26 cellular contexts compared by ENCODE assay signal in the genomic region with DNA sequence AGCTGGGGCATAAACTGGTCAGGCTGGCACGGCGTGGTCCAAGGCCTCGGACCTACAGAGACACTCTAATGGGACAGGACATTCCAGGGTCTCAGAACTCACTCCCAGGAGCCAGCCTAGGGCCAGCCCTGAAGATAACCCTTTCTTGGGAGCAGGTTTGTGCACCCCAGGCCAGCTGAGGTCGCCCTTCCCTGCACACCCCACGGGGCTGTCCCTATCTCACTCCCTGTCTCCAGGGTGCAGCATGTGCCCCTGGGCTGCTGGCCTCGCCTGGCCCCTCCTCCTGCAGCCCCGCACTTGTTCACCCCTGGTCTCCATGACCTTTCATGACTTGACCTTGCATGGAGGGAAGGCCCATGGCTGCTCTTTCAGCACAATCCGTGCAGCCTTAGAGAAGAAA.
A peak's percentile ranks its signal among the peaks of the same experiment; 100 is the strongest.
DNase-seq lines count a peak whose midpoint lies in the region; ATAC-seq and TF ChIP-seq lines count a peak whose summit lies in the region.
"Had no signal": no experiment of that assay in that cellular context is flagged by ENCODE, and none has a peak within 500 bp of the region (broad histone marks: within the 10 kb centered on the region; RNA-seq: fewer than 3 reads in every experiment).

No MANE protein-coding gene starts in this region.

- WGBS in right cardiac atrium, result 79% methylated on average over 8 of the region's 8 CpGs
- WGBS in heart left ventricle, 4 donors, result 70 to 78% (median 72%) methylated on average over 6 to 8 of the region's 8 CpGs
- WGBS in neuronal stem cell (ENCODE audit: extremely low coverage in 2 of 2, insufficient read length in 2 of 2, insufficient replicate concordance in 1 of 2), 2 donors, result no CpG with 5 or more reads among the region's 8 CpGs

- peaks cover 14% of the 10 kb centered on the region for H3K9me3 Mint-ChIP-seq in glutamatergic neuron (ENCODE audit: unreplicated experiment)
- H3K9me3 Mint-ChIP-seq: CD14-positive monocyte; CD8-positive, alpha-beta memory T cell had no signal

- no peak overlapping the region for H3K9ac ChIP-seq in neuronal stem cell (ENCODE audit: low read depth, low read length, poor library complexity)
- H3K9ac ChIP-seq: BLaER1 had no signal

- H4K8ac ChIP-seq in neuronal stem cell (ENCODE audit: low read depth, low read length), result no peak overlapping the region

- H3K36me3 ChIP-seq in heart left ventricle, result no peaks in the 10 kb centered on the region
- H3K36me3 ChIP-seq in OCI-LY7 (ENCODE audit: insufficient read depth, low read length), result no peaks in the 10 kb centered on the region
- H3K36me3 ChIP-seq in neuronal stem cell (replicated peaks in 1 of 2; ENCODE audit: control insufficient read depth in 2 of 2, insufficient read depth in 2 of 2, low read length in 2 of 2), result no peaks in the 10 kb centered on the region
- H3K36me3 ChIP-seq: BE2C, BLaER1 had no signal

- no peaks in the 10 kb centered on the region for H3K4me1 ChIP-seq in right cardiac atrium (ENCODE audit: control insufficient read depth, insufficient read depth, low read length)
- no peaks in the 10 kb centered on the region for H3K4me1 ChIP-seq in heart left ventricle
- H3K4me1 ChIP-seq in OCI-LY7 (ENCODE audit: insufficient read depth, low read length, poor library complexity, severe bottlenecking), result no peaks in the 10 kb centered on the region
- H3K4me1 ChIP-seq in neuronal stem cell (ENCODE audit: control insufficient read depth in 2 of 2, insufficient read depth in 1 of 2, low read depth in 1 of 2, low read length in 2 of 2), result no peaks in the 10 kb centered on the region
- H3K4me1 ChIP-seq: BE2C, BLaER1 had no signal

- H4K20me1 ChIP-seq in OCI-LY7 (ENCODE audit: insufficient read depth, low read length), result no peaks in the 10 kb centered on the region
- H4K20me1 ChIP-seq: BLaER1 had no signal

- H3K27ac Mint-ChIP-seq in glutamatergic neuron (ENCODE audit: unreplicated experiment), result no peak overlapping the region
- H3K27ac Mint-ChIP-seq: CD4-positive, alpha-beta memory T cell; CD4-positive, CD25-positive, alpha-beta regulatory T cell; CD8-positive, alpha-beta memory T cell had no signal

- no peaks in the 10 kb centered on the region for H3K27me3 Mint-ChIP-seq in glutamatergic neuron (ENCODE audit: unreplicated experiment)
- H3K27me3 Mint-ChIP-seq: CD4-positive, CD25-positive, alpha-beta regulatory T cell had no signal

- H3K27me3 ChIP-seq in right cardiac atrium (ENCODE audit: control insufficient read depth, insufficient read depth) (no peaks in the 10 kb centered on the region), heart left ventricle (peaks cover 0 to 38% (median 10%) of the 10 kb centered on the region in 9 donors), neuronal stem cell (ENCODE audit: control insufficient read depth in 3 of 3, insufficient read depth in 3 of 3, low read depth in 1 of 3, low read length in 3 of 3) (no peaks in the 10 kb centered on the region)
- H3K27me3 ChIP-seq: BE2C, BLaER1 had no signal

- H2BK12ac ChIP-seq in neuronal stem cell (ENCODE audit: low read length), result no peak overlapping the region

- peak in 2 of 3 donors; percentile 19 to 26 for DNase-seq in right cardiac atrium
- no peak for DNase-seq in heart left ventricle
- no peak for DNase-seq in OCI-LY7 (ENCODE audit: low spot score)
- peak; percentile 5 for DNase-seq in glutamatergic neuron
- no peak for DNase-seq in neuronal stem cell (ENCODE audit: low spot score)
- DNase-seq in NCI-H82 treated with DMSO at 0.1 percent for 48 hours (lab: John Stamatoyannopoulos, UW; ENCODE audit: unreplicated experiment), result no peak
- no peak for DNase-seq in mucosa of gallbladder (ENCODE audit: low spot score)
- DNase-seq: 8988T; ACHN; BE2C; C1 segment of cervical spinal cord; CD4-positive, alpha-beta memory T cell; CD4-positive, CD25-positive, alpha-beta regulatory T cell; CD8-positive, alpha-beta memory T cell; COR-L47; DMS 273 treated with DMSO at 0.1 percent for 48 hours; DMS153; DMS53; DMS79; DND-41; EL; GDM1 had no signal

- ATAC-seq in right cardiac atrium (no peak), heart left ventricle (no peak), HG03354 (IDR thresholded peaks at IDR 0.05; ENCODE audit: poor library complexity, severe bottlenecking, unreplicated experiment) (no peak)
- ATAC-seq: GM12878 had no signal

- peaks cover 2% of the 10 kb centered on the region for H3K79me1 ChIP-seq in neuronal stem cell (ENCODE audit: low read depth, low read length)

- no peak overlapping the region for H2BK5ac ChIP-seq in neuronal stem cell (ENCODE audit: low read length)

- H3K9me2 ChIP-seq in OCI-LY7 (ENCODE audit: insufficient read depth, low read length), result no peaks in the 10 kb centered on the region

- POLR2A ChIA-PET in OCI-LY7 (lab: Charles Lee), result no interaction called here

- no peak overlapping the region for H3K4ac ChIP-seq in neuronal stem cell (ENCODE audit: low read length)

- TF ChIP-seq POLR2A in heart left ventricle (IDR thresholded peaks at IDR 0.05), result no peak

- no peak overlapping the region for H3K23ac ChIP-seq in neuronal stem cell (ENCODE audit: low read depth, low read length, poor library complexity)

- H3K79me2 ChIP-seq in OCI-LY7 (ENCODE audit: insufficient read depth, low read depth, low read length), result no peaks in the 10 kb centered on the region

- H3K18ac ChIP-seq in neuronal stem cell (ENCODE audit: low read length), result no peak overlapping the region

- no peak overlapping the region for H3K27ac ChIP-seq in right cardiac atrium (ENCODE audit: low read length)
- no peak overlapping the region for H3K27ac ChIP-seq in heart left ventricle
- H3K27ac ChIP-seq in OCI-LY7 (ENCODE audit: low read depth, low read length, poor library complexity, severe bottlenecking), result no peak overlapping the region
- H3K27ac ChIP-seq in neuronal stem cell (replicated peaks; ENCODE audit: low read length), result no peak overlapping the region
- H3K27ac ChIP-seq: BLaER1 had no signal

- no peak overlapping the region for H3K4me2 ChIP-seq in OCI-LY7 (ENCODE audit: low read length)
- no peak overlapping the region for H3K4me2 ChIP-seq in neuronal stem cell (ENCODE audit: insufficient read depth, low read length, poor library complexity, severe bottlenecking)
- H3K4me2 ChIP-seq: BLaER1 had no signal

- intact Hi-C loops in right cardiac atrium (cut with DNase I), result no loop called here
- intact Hi-C loops in heart left ventricle (cut with DNase I), result no loop called here
- intact Hi-C loops in OCI-LY7 (cut with micrococcal nuclease; ENCODE audit: unreplicated experiment), result no loop called here

- H4K91ac ChIP-seq in neuronal stem cell (ENCODE audit: low read depth, low read length, poor library complexity), result no peak overlapping the region

- no peak overlapping the region for H2BK15ac ChIP-seq in neuronal stem cell (ENCODE audit: low read length)

- H2AFZ ChIP-seq in OCI-LY7 (ENCODE audit: low read length) (no peak overlapping the region), neuronal stem cell (ENCODE audit: low read length) (no peak overlapping the region)

- H2AK5ac ChIP-seq in neuronal stem cell (ENCODE audit: low read depth, low read length), result no peak overlapping the region

- peaks cover 6% of the 10 kb centered on the region for H3K36me3 Mint-ChIP-seq in glutamatergic neuron (ENCODE audit: unreplicated experiment)
- H3K36me3 Mint-ChIP-seq: CD14-positive monocyte; CD4-positive, alpha-beta memory T cell; CD4-positive, CD25-positive, alpha-beta regulatory T cell; CD8-positive, alpha-beta memory T cell had no signal

- CTCF ChIA-PET in OCI-LY7 (lab: Charles Lee; ENCODE audit: unreplicated experiment), result no interaction called here

- H3K9me3 ChIP-seq in right cardiac atrium (ENCODE audit: control insufficient read depth, low read length) (no peaks in the 10 kb centered on the region), heart left ventricle (no peaks in the 10 kb centered on the region), OCI-LY7 (ENCODE audit: low read length) (no peaks in the 10 kb centered on the region), neuronal stem cell (replicated peaks in 1 of 2; ENCODE audit: control insufficient read depth in 2 of 2, insufficient read depth in 1 of 2, low read depth in 1 of 2, low read length in 2 of 2) (no peaks in the 10 kb centered on the region)
- H3K9me3 ChIP-seq: BLaER1 had no signal

- no peak overlapping the region for H3K4me3 Mint-ChIP-seq in glutamatergic neuron (ENCODE audit: unreplicated experiment)
- H3K4me3 Mint-ChIP-seq: CD14-positive monocyte; CD4-positive, alpha-beta memory T cell; CD4-positive, CD25-positive, alpha-beta regulatory T cell; CD8-positive, alpha-beta memory T cell had no signal

- peak overlapping the region; percentile 12 for H3K14ac ChIP-seq in neuronal stem cell (ENCODE audit: low read length)

- no peak overlapping the region for H2BK120ac ChIP-seq in neuronal stem cell (ENCODE audit: low read depth, low read length)

- no peak for TF ChIP-seq CTCF in heart left ventricle (IDR thresholded peaks at IDR 0.05)
- TF ChIP-seq CTCF in OCI-LY7 (conservative IDR thresholded peaks at IDR 0.05; ENCODE audit: low read length), result peak; percentile 25; the same call in 1 of the 2 replicates
- no peak for TF ChIP-seq CTCF in glutamatergic neuron (IDR thresholded peaks at IDR 0.05; ENCODE audit: partially characterized antibody, unreplicated experiment)

- H3K4me1 Mint-ChIP-seq in glutamatergic neuron (ENCODE audit: low read depth, unreplicated experiment), result no peaks in the 10 kb centered on the region
- H3K4me1 Mint-ChIP-seq: CD14-positive monocyte; CD4-positive, alpha-beta memory T cell; CD4-positive, CD25-positive, alpha-beta regulatory T cell; CD8-positive, alpha-beta memory T cell had no signal

- no TSS peak for BruUV-seq in OCI-LY7 (replicated peaks; lab: Mats Ljungman, UMichigan)

- H3K4me3 ChIP-seq in right cardiac atrium (ENCODE audit: low read length) (no peak overlapping the region), heart left ventricle (no peak overlapping the region), OCI-LY7 (ENCODE audit: low read depth, low read length, poor library complexity, severe bottlenecking) (no peak overlapping the region), neuronal stem cell (ENCODE audit: low read length in 2 of 2) (no peak overlapping the region)
- H3K4me3 ChIP-seq: BLaER1, GM12878 had no signal

Comparison
In these comparisons a context has a peak if more than half of its experiments do, and no peak if none do; other contexts are left out.
1. DNase-seq: peak in right cardiac atrium (2 of 3) and glutamatergic neuron (single experiment); none in heart left ventricle (0 of 5), OCI-LY7 (single experiment), neuronal stem cell (single experiment), NCI-H82 treated with DMSO at 0.1 percent for 48 hours (single experiment) and mucosa of gallbladder (single experiment).